ENCODE assay signal across 24 cellular contexts in genomic region chr4:77453911-77454310, GRCh38.
"Had no signal": no experiment of that assay in that cellular context is flagged by ENCODE, and none has a peak within 500 bp of the region (broad histone marks: within the 10 kb centered on the region; RNA-seq: fewer than 3 reads in every experiment).

No MANE protein-coding gene starts in this region.

- H3K4me1 ChIP-seq: colonic mucosa, left ventricle myocardium inferior, right atrium auricular region, suprapubic skin, tibial artery, upper lobe of right lung had no signal

- H3K9me3 ChIP-seq: colonic mucosa, suprapubic skin, tibial artery, upper lobe of right lung had no signal

- H3K36me3 Mint-ChIP-seq: activated naive CD8-positive, alpha-beta T cell; natural killer cell treated with Interleukin-12 subunit alpha and Interleukin-12 subunit beta and Interleukin-15 and Interleukin-18, amount 100 ng/mL, for 72 hours; stimulated activated naive B cell treated with anti-CD40 and anti-IgM and Interleukin-4, amounts not matched to agents 10 μg/mL and 1 μg/mL and 100 μg/mL, for 72 hours; WTC11 had no signal

- ATAC-seq: mucosa of descending colon; natural killer cell treated with Interleukin-12 subunit alpha and Interleukin-12 subunit beta and Interleukin-15 and Interleukin-18, amount 100 ng/mL, for 72 hours; stimulated activated naive B cell treated with anti-CD40 and anti-IgM and Interleukin-4, amounts not matched to agents 10 μg/mL and 1 μg/mL and 100 μg/mL, for 72 hours; T-helper 17 cell; upper lobe of right lung; WTC11 had no signal

- H3K27ac Mint-ChIP-seq: activated naive CD8-positive, alpha-beta T cell; natural killer cell treated with Interleukin-12 subunit alpha and Interleukin-12 subunit beta and Interleukin-15 and Interleukin-18, amount 100 ng/mL, for 72 hours; stimulated activated naive B cell treated with anti-CD40 and anti-IgM and Interleukin-4, amounts not matched to agents 10 μg/mL and 1 μg/mL and 100 μg/mL, for 72 hours; T-helper 17 cell; WTC11 had no signal

- DNase-seq: activated CD4-positive, alpha-beta T cell treated with anti-CD3 and anti-CD28 coated beads for 1 hour; activated effector memory CD4-positive, alpha-beta T cell treated with Interleukin-2 at 50 U/mL for 16 hours; activated naive CD4-positive, alpha-beta T cell treated with Interleukin-2 at 50 U/mL for 16 hours; activated T-cell treated with anti-CD3 and anti-CD28 coated beads for 4 hours; anterior cingulate cortex; cerebellar nuclear complex; colonic mucosa; effector CD8-positive, alpha-beta T cell; left ventricle myocardium inferior; mesendoderm; mucosa of descending colon; stimulated activated CD4-positive, alpha-beta T cell treated with anti-CD3 and anti-CD28 coated beads, Interleukin-15, amount 100 ng/mL, for 24 hours; stimulated activated CD4-positive, alpha-beta T cell treated with anti-CD3 and anti-CD28 coated beads, Interleukin-2, amount 100 ng/mL, for 24 hours; stimulated activated naive B cell treated with anti-CD40 and anti-IgM and Interleukin-4, amounts not matched to agents 10 μg/mL and 1 μg/mL and 100 μg/mL, for 72 hours; T-helper 17 cell; tibial artery; upper lobe of right lung had no signal

- H3K27ac ChIP-seq: cardiac muscle cell, colonic mucosa, left ventricle myocardium inferior, right atrium auricular region, suprapubic skin, tibial artery, upper lobe of right lung had no signal

- H3K4me3 Mint-ChIP-seq: activated naive CD8-positive, alpha-beta T cell; natural killer cell treated with Interleukin-12 subunit alpha and Interleukin-12 subunit beta and Interleukin-15 and Interleukin-18, amount 100 ng/mL, for 72 hours; stimulated activated naive B cell treated with anti-CD40 and anti-IgM and Interleukin-4, amounts not matched to agents 10 μg/mL and 1 μg/mL and 100 μg/mL, for 72 hours; T-helper 17 cell; WTC11 had no signal

- H3K4me3 ChIP-seq: cardiac muscle cell, colonic mucosa, left ventricle myocardium inferior, lung, mucosa of descending colon, right atrium auricular region, suprapubic skin, tibial artery, upper lobe of right lung had no signal

- H3K27me3 Mint-ChIP-seq: stimulated activated naive B cell treated with anti-CD40 and anti-IgM and Interleukin-4, amounts not matched to agents 10 μg/mL and 1 μg/mL and 100 μg/mL, for 72 hours had no signal

- H3K4me1 Mint-ChIP-seq: stimulated activated naive B cell treated with anti-CD40 and anti-IgM and Interleukin-4, amounts not matched to agents 10 μg/mL and 1 μg/mL and 100 μg/mL, for 72 hours; T-helper 17 cell; WTC11 had no signal

- H3K27me3 ChIP-seq: cardiac muscle cell, colonic mucosa, right atrium auricular region, suprapubic skin, tibial artery, upper lobe of right lung had no signal

- H3K36me3 ChIP-seq: cardiac muscle cell, colonic mucosa, left ventricle myocardium inferior, right atrium auricular region, suprapubic skin, tibial artery, upper lobe of right lung had no signal
